29 cellular contexts compared by ENCODE assay signal in genomic region chr5:157086751-157087359, GRCh38. TPM values are rescaled to one million over a fixed set of nuclear protein-coding genes. Genes with fewer than 3 reads are reported as not detected.
"Had no signal": no experiment of that assay in that cellular context is flagged by ENCODE, and none has a peak within 500 bp of the region (broad histone marks: within the 10 kb centered on the region; RNA-seq: fewer than 3 reads in every experiment).

No MANE protein-coding gene starts in this region.

- H3K27ac Mint-ChIP-seq: naive B cell; nephron progenitor cell; neural progenitor cell; stimulated activated naive B cell treated with anti-CD40 and anti-IgM and Interleukin-4, amounts not matched to agents 10 μg/mL and 1 μg/mL and 100 μg/mL, for 72 hours had no signal

- H3K4me3 ChIP-seq: left lung, lower lobe of right lung, neural progenitor cell, psoas muscle, right atrium auricular region, skin epidermis, stomach, testis, thyroid gland, transverse colon, upper lobe of left lung had no signal

- H3K4me3 Mint-ChIP-seq: naive B cell; natural killer cell; nephron progenitor cell; neural progenitor cell; stimulated activated naive B cell treated with anti-CD40 and anti-IgM and Interleukin-4, amounts not matched to agents 10 μg/mL and 1 μg/mL and 100 μg/mL, for 72 hours had no signal

- H3K36me3 Mint-ChIP-seq: naive B cell, neural progenitor cell had no signal

- H3K27me3 ChIP-seq: left lung, neural progenitor cell, neutrophil, right atrium auricular region, stomach, testis, thyroid gland, transverse colon, upper lobe of left lung had no signal

- H3K9ac ChIP-seq: neural progenitor cell, parathyroid adenoma had no signal

- FAIRE-seq: islet of Langerhans, kidney had no signal

- H3K4me1 Mint-ChIP-seq: naive B cell, nephron progenitor cell, neural progenitor cell had no signal

- H3K36me3 ChIP-seq: neural progenitor cell, neutrophil, right atrium auricular region, thyroid gland, transverse colon, upper lobe of left lung had no signal

- H3K27me3 Mint-ChIP-seq: naive B cell; stimulated activated naive B cell treated with anti-CD40 and anti-IgM and Interleukin-4, amounts not matched to agents 10 μg/mL and 1 μg/mL and 100 μg/mL, for 72 hours had no signal

- H3K9me3 ChIP-seq: left lung, lower lobe of right lung, neutrophil, psoas muscle, right atrium auricular region, stomach, testis, thyroid gland, transverse colon, upper lobe of left lung had no signal

- H3K4me1 ChIP-seq: left lung, lower lobe of right lung, neural progenitor cell, parathyroid adenoma, psoas muscle, right atrium auricular region, stomach, testis, thyroid gland, transverse colon, upper lobe of left lung had no signal

- H3K9me3 Mint-ChIP-seq: naive B cell; natural killer cell; nephron progenitor cell; stimulated activated naive B cell treated with anti-CD40 and anti-IgM and Interleukin-4, amounts not matched to agents 10 μg/mL and 1 μg/mL and 100 μg/mL, for 72 hours had no signal

- DNase-seq: hippocampal formation; kidney; left colon; left lung; lower lobe of right lung; mammary epithelial cell; mesenchymal stem cell; naive B cell; natural killer cell; nephron progenitor cell; occipital lobe; psoas muscle; stimulated activated CD4-positive, alpha-beta T cell treated with anti-CD3 and anti-CD28 coated beads, Interleukin-12 subunit alpha, Interleukin-12 subunit beta, amount 100 ng/mL, for 4 hours; stimulated activated CD4-positive, alpha-beta T cell treated with anti-CD3 and anti-CD28 coated beads, Interleukin-15, amount 100 ng/mL, for 24 hours; stimulated activated CD4-positive, alpha-beta T cell treated with anti-CD3 and anti-CD28 coated beads, Interleukin-2, amount 100 ng/mL, for 24 hours; stimulated activated CD4-positive, alpha-beta T cell treated with anti-CD3 and anti-CD28 coated beads, Interleukin-4, amount 100 ng/mL, for 1 hour; stimulated activated naive B cell treated with anti-CD40 and anti-IgM and Interleukin-4, amounts not matched to agents 10 μg/mL and 1 μg/mL and 100 μg/mL, for 72 hours; stimulated activated naive CD8-positive, alpha-beta T cell treated with anti-CD3 and anti-CD28 coated beads, Interleukin-15, Interleukin-2, amounts not matched to agents 100 U/mL and 50 U/mL, for 24 hours; stomach; testis; thyroid gland; transverse colon; upper lobe of left lung had no signal

RNA-seq across cellular contexts. Expression of gene HAVCR2, which starts 22.0 kb away (rescaled TPM):
- polyA plus RNA-seq: mammary epithelial cell had no signal

RNA-seq across cellular contexts. Expression of gene HAVCR1, which starts 27.9 kb away (rescaled TPM):
- polyA plus RNA-seq: mammary epithelial cell, stomach had no signal
